Comparison of ENCODE assay signal across 8 cellular contexts in genomic region chr16:56988948-56989945, GRCh38. TPM values are rescaled to one million over a fixed set of nuclear protein-coding genes. Genes with fewer than 3 reads are reported as not detected.
DNase-seq lines count a peak whose midpoint lies in the region; ATAC-seq lines count a peak whose summit lies in the region.

Gene NLRC5, plus strand, starts transcription at chr16:56989557. Its CDS starts 31,156 bp downstream, at chr16:57020713.

- ATAC-seq in GM18519 (IDR thresholded peaks at IDR 0.05; ENCODE audit: low FRiP score, unreplicated experiment) (peak; percentile 61), HG03039 (IDR thresholded peaks at IDR 0.05; ENCODE audit: unreplicated experiment) (peak; percentile 62)

- DNase-seq in A172 (ENCODE audit: low spot score): peak; percentile 74
- DNase-seq in NCI-H345 (lab: John Stamatoyannopoulos, UW): peak; percentile 61
- DNase-seq in activated CD4-positive, alpha-beta T cell treated with anti-CD3 and anti-CD28 coated beads for 24 hours (ENCODE audit: low read depth in 2 of 2): peak; percentile 84 to 90
- DNase-seq in cerebellum (ENCODE audit: low spot score): peak; percentile 61
- DNase-seq in kidney tubule cell (ENCODE audit: low spot score): peak; percentile 84
- peak; percentile 76 to 89 for DNase-seq in stimulated activated CD4-positive, alpha-beta T cell treated with anti-CD3 and anti-CD28 coated beads, Interleukin-1b, Interleukin-23, amount 100 ng/mL, for 1 hour (ENCODE audit: low read depth in 2 of 2)

RNA-seq across cellular contexts. Expression of gene NLRC5, which starts in this region (rescaled TPM):
- total RNA-seq in A172 (2014; rRNA removed; shearing (Covaris generic)): 15.0 and 20.2 TPM in 2 replicates
- 4.0 TPM for total RNA-seq in cerebellum

Comparison
In these comparisons a context has a peak if more than half of its experiments do, and no peak if none do; other contexts are left out.
1. Peak in every context shown above with its lines: DNase-seq and ATAC-seq.